22 cellular contexts compared by ENCODE assay signal in the genomic region with DNA sequence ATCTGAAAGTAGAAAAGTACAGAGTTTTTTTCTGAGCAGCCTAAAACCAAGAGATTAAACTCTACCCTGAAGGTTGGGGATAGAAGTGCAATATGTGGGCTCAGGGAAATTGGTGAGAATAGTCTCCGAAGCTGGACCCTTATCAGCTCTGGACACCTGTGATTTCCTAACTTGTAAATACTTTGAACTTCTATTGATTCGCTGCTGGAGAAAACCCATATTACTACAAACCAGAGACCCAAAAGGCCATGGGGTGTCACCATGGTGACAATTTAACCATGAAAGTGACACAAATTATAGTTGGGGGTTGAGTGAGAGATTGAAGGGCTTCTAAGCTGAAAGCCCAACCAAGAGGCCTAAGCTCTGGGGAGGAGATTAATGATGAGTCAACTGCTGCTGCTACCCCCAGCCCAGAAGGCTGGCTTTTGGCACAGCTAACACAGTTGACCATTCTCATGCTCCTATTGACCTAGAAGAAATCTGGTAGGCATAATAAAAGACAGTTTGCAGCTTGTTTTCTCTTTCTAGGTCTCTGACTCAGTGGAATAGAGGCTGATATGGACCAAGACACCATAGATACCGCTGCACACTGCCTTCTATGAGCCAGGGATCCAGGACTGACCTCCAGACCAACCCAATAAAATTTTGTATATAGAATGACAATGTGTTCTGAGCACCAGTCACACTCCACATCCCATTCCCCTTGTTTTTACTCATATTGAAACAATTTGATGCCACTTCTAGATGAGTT.
A peak's percentile ranks its signal among the peaks of the same experiment; 100 is the strongest.
DNase-seq lines count a peak whose midpoint lies in the region; ATAC-seq, FAIRE-seq and TF ChIP-seq lines count a peak whose summit lies in the region.
"Had no signal": no experiment of that assay in that cellular context is flagged by ENCODE, and none has a peak within 500 bp of the region (broad histone marks: within the 10 kb centered on the region; RNA-seq: fewer than 3 reads in every experiment).

No MANE protein-coding gene starts in this region.

- no peak overlapping the region for H3K4me3 ChIP-seq in K562
- H3K4me3 ChIP-seq in liver (ENCODE audit: low read depth in 1 of 3, low read length in 3 of 3) = no peak overlapping the region
- no peak overlapping the region for H3K4me3 ChIP-seq in retinal pigment epithelial cell (ENCODE audit: low read length)
- no peak overlapping the region for H3K4me3 ChIP-seq in vagina
- H3K4me3 ChIP-seq: A549 had no signal

- 5% methylated on average over 3 of the region's 3 CpGs for WGBS in K562 (ENCODE audit: insufficient coverage, low coverage, missing lambda C conversion rate)
- 54% methylated on average over 3 of the region's 3 CpGs for WGBS in liver

- H3K27me3 ChIP-seq in K562 (ENCODE audit: control insufficient read depth in 2 of 2, insufficient read depth in 2 of 2, low read length in 2 of 2) (no peaks in the 10 kb centered on the region), liver (ENCODE audit: control insufficient read depth in 4 of 4, insufficient read depth in 4 of 4, low read length in 3 of 4) (no peaks in the 10 kb centered on the region), vagina (no peaks in the 10 kb centered on the region)

- H2AFZ ChIP-seq in K562 (ENCODE audit: low read depth, low read length) = no peak overlapping the region

- POLR2A ChIA-PET in K562 (lab: Yijun Ruan, JAX) = no interaction called here

- no peaks in the 10 kb centered on the region for H4K20me1 ChIP-seq in K562 (replicated peaks; ENCODE audit: control insufficient read depth, insufficient read depth, low read length)

- H3K36me3 ChIP-seq in K562 (ENCODE audit: control insufficient read depth, insufficient read depth, low read length) (no peaks in the 10 kb centered on the region), liver (ENCODE audit: control insufficient read depth in 4 of 4, insufficient read depth in 3 of 4, low read depth in 1 of 4, low read length in 3 of 4) (no peaks in the 10 kb centered on the region), vagina (no peaks in the 10 kb centered on the region)

- TF ChIP-seq CTCF in K562 (IDR thresholded peaks at IDR 0.05 in 2 of 3, conservative IDR thresholded peaks at IDR 0.05 in 1 of 3; ENCODE audit: insufficient read depth in 2 of 3, low read depth in 1 of 3, low read length in 3 of 3) = no peak
- no peak for TF ChIP-seq CTCF in liver (IDR thresholded peaks at IDR 0.05; ENCODE audit: low read depth, low read length, missing input control)
- TF ChIP-seq CTCF in retinal pigment epithelial cell (conservative IDR thresholded peaks at IDR 0.05; ENCODE audit: low read depth, low read length) = no peak
- TF ChIP-seq CTCF in vagina (IDR thresholded peaks at IDR 0.05) = no peak

- no peaks in the 10 kb centered on the region for H3K9me1 ChIP-seq in K562 (ENCODE audit: control insufficient read depth, insufficient read depth, low read length)

- ATAC-seq in K562 = no peak; the same call in 2 of the 3 replicates
- ATAC-seq: A549, Panc1 had no signal

- peak; percentile 23 for DNase-seq in HT1080 (ENCODE audit: low read depth)
- DNase-seq in K562 (ENCODE audit: extremely low read depth in 1 of 4, low spot score in 3 of 4) = peak in 3 of 4 experiments; percentile 5 to 19 (median 10)
- peak; percentile 62 for DNase-seq in retinal pigment epithelial cell (ENCODE audit: low read depth)
- DNase-seq in NCI-H1436 (lab: John Stamatoyannopoulos, UW) = no peak
- no peak for DNase-seq in vagina (ENCODE audit: extremely low spot score in 2 of 2)
- DNase-seq in NCI-H1105 treated with DMSO at 0.1 percent for 48 hours (lab: John Stamatoyannopoulos, UW) = no peak
- DNase-seq: DMS53; EL; GOT3; HCEC 1CT; NCI-H1092; NCI-H146; NCI-H2029; NCI-H2227 treated with DMSO at 0.1 percent for 48 hours; NCI-H510A; NK-92 treated with Interleukin-12 subunit alpha and Interleukin-12 subunit beta, amount 100 ng/mL, for 24 hours; SIG-M5; SK-N-SH had no signal

- no TSS peak for BruUV-seq in K562 (replicated peaks; lab: Mats Ljungman, UMichigan)

- H3K9me3 ChIP-seq in K562 (replicated peaks; ENCODE audit: control insufficient read depth, insufficient read depth, low read depth, low read length) (no peaks in the 10 kb centered on the region), liver (ENCODE audit: control insufficient read depth in 4 of 4, low read length in 3 of 4) (no peaks in the 10 kb centered on the region), vagina (no peaks in the 10 kb centered on the region)
- H3K9me3 ChIP-seq: A549, SK-N-SH had no signal

- intact Hi-C loops in K562 (cut with micrococcal nuclease) (no loop called here), vagina (cut with DNase I) (no loop called here)

- no peaks in the 10 kb centered on the region; a peak in 1 of 5 replicates for H3K4me1 ChIP-seq in K562 (replicated peaks in 1 of 2; ENCODE audit: control insufficient read depth in 2 of 2, insufficient read depth in 2 of 2, low read length in 2 of 2)
- peaks cover 5 to 14% (median 8%) of the 10 kb centered on the region in 4 donors for H3K4me1 ChIP-seq in liver (ENCODE audit: control insufficient read depth in 4 of 4, insufficient read depth in 4 of 4, low read length in 3 of 4)
- no peaks in the 10 kb centered on the region for H3K4me1 ChIP-seq in vagina

- no peak for FAIRE-seq in K562 (lab: Jason Lieb, UNC)
- FAIRE-seq: A549, D721Med had no signal

- CTCF ChIA-PET in K562 (lab: Yijun Ruan, JAX; ENCODE audit: low intra/inter-chr PET ratio) = no interaction called here

- no peak for TF ChIP-seq EP300 in K562 (IDR thresholded peaks at IDR 0.05; ENCODE audit: low read length)

- no peaks in the 10 kb centered on the region for H3K79me2 ChIP-seq in K562 (ENCODE audit: control insufficient read depth, insufficient read depth, low read length)

- in situ Hi-C loops in K562 (cut with MboI) = no loop called here

- H3K9ac ChIP-seq in K562 (ENCODE audit: insufficient read depth in 1 of 2, low read depth in 2 of 2, low read length in 2 of 2) = no peak overlapping the region
- no peak overlapping the region for H3K9ac ChIP-seq in liver (ENCODE audit: low read depth in 1 of 2, low read length in 2 of 2)
- H3K9ac ChIP-seq: SK-N-SH had no signal

- no peak overlapping the region for H3K4me2 ChIP-seq in K562 (ENCODE audit: insufficient read depth, low read length)
- H3K4me2 ChIP-seq: A549, SK-N-SH had no signal

- TF ChIP-seq POLR2A in K562 (conservative IDR thresholded peaks at IDR 0.05) (no peak), vagina (IDR thresholded peaks at IDR 0.05) (no peak)

- H3K27ac ChIP-seq in K562 (ENCODE audit: extremely low read depth, low read depth, low read length) = no peak overlapping the region
- no peak overlapping the region for H3K27ac ChIP-seq in liver (ENCODE audit: low read depth in 1 of 2, low read length in 2 of 2)
- no peak overlapping the region for H3K27ac ChIP-seq in vagina
- H3K27ac ChIP-seq: A549 had no signal

- TF ChIP-seq RAD21 in K562 (CRISPR knock-in tag; conservative IDR thresholded peaks at IDR 0.05 in 1 of 2, IDR thresholded peaks at IDR 0.05 in 1 of 2) (no peak), liver (IDR thresholded peaks at IDR 0.05) (peak in 1 of 2 donors; percentile 45)

TF ChIP-seq in K562, 482 proteins besides CTCF, POLR2A, EP300 and RAD21 (continues in another document):
- TF ChIP-seq, protein P1, sequence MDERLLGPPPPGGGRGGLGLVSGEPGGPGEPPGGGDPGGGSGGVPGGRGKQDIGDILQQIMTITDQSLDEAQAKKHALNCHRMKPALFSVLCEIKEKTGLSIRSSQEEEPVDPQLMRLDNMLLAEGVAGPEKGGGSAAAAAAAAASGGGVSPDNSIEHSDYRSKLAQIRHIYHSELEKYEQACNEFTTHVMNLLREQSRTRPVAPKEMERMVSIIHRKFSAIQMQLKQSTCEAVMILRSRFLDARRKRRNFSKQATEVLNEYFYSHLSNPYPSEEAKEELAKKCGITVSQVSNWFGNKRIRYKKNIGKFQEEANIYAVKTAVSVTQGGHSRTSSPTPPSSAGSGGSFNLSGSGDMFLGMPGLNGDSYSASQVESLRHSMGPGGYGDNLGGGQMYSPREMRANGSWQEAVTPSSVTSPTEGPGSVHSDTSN (CRISPR knock-in tag; IDR thresholded peaks at IDR 0.05; ENCODE audit: low read depth) = no peak
- TF ChIP-seq, protein P1 (tag; conservative IDR thresholded peaks at IDR 0.05; ENCODE audit: low read depth) = no peak
- TF ChIP-seq RFX1 (IDR thresholded peaks at IDR 0.05) (peak; percentile 39), CBFA2T3 (IDR thresholded peaks at IDR 0.05) (peak; percentile 6; the same call in 1 of the 2 replicates)

TF ChIP-seq in liver, 16 proteins besides CTCF, POLR2A, EP300 and RAD21 (continues in another document):
- TF ChIP-seq NR2F2 (IDR thresholded peaks at IDR 0.05) = no peak
- TF ChIP-seq YY1 (IDR thresholded peaks at IDR 0.05) = peak; percentile 51
- no peak for TF ChIP-seq JUND (IDR thresholded peaks at IDR 0.05)
- TF ChIP-seq, protein P2, sequence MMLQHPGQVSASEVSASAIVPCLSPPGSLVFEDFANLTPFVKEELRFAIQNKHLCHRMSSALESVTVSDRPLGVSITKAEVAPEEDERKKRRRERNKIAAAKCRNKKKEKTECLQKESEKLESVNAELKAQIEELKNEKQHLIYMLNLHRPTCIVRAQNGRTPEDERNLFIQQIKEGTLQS (IDR thresholded peaks at IDR 0.05) = no peak
- TF ChIP-seq HNF4G (IDR thresholded peaks at IDR 0.05) = peak; percentile 14
- TF ChIP-seq SP1 (IDR thresholded peaks at IDR 0.05) = peak; percentile 44
- peak in 1 of 2 donors; percentile 34 for TF ChIP-seq RXRA (IDR thresholded peaks at IDR 0.05)
- no peak for TF ChIP-seq GABPA (IDR thresholded peaks at IDR 0.05 in 1 of 2, conservative IDR thresholded peaks at IDR 0.05 in 1 of 2)
- TF ChIP-seq FOXA2 (IDR thresholded peaks at IDR 0.05) = no peak
- TF ChIP-seq EGR1 (IDR thresholded peaks at IDR 0.05; ENCODE audit: low read depth in 2 of 2) = no peak
- TF ChIP-seq, protein P3, sequence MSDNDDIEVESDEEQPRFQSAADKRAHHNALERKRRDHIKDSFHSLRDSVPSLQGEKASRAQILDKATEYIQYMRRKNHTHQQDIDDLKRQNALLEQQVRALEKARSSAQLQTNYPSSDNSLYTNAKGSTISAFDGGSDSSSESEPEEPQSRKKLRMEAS (IDR thresholded peaks at IDR 0.05) = no peak

Comparison
In these comparisons a context has a peak if more than half of its experiments do, and no peak if none do; other contexts are left out.
1. DNase-seq: peak in HT1080 (single experiment), K562 (3 of 4) and retinal pigment epithelial cell (single experiment); none in NCI-H1436 (single experiment), vagina (0 of 2) and NCI-H1105 treated with DMSO at 0.1 percent for 48 hours (single experiment).